Comparison of ENCODE assay signal across 17 cellular contexts in genomic region chr12:955923-956322, GRCh38. TPM values are rescaled to one million over a fixed set of nuclear protein-coding genes. Genes with fewer than 3 reads are reported as not detected.
A peak's percentile ranks its signal among the peaks of the same experiment; 100 is the strongest.
DNase-seq lines count a peak whose midpoint lies in the region; ATAC-seq, FAIRE-seq and TF ChIP-seq lines count a peak whose summit lies in the region.
"Had no signal": no experiment of that assay in that cellular context is flagged by ENCODE, and none has a peak within 500 bp of the region (broad histone marks: within the 10 kb centered on the region; RNA-seq: fewer than 3 reads in every experiment).

No MANE protein-coding gene starts in this region.

- in situ Hi-C loops in HepG2 (cut with HindIII; ENCODE audit: extremely low pct_ligation_motif_present, low pct_unique_long_range_greater_than_20kb): no loop called here

- H2AFZ ChIP-seq in HepG2 (ENCODE audit: low read length) (no peak overlapping the region), Loucy (ENCODE audit: low read length) (0 out of 2 replicates have a peak overlapping the region, but pooled peaks have one; percentile 22), MM.1S (ENCODE audit: low read length) (no peak overlapping the region)

- FAIRE-seq in HepG2 (lab: Jason Lieb, UNC): no peak
- FAIRE-seq: D721Med, GM12878 had no signal

- H3K27me3 ChIP-seq in HepG2 (ENCODE audit: control insufficient read depth in 1 of 2, insufficient read depth in 2 of 2, low read length in 2 of 2) (no peaks in the 10 kb centered on the region), right lobe of liver (no peaks in the 10 kb centered on the region), Loucy (ENCODE audit: insufficient read depth, low read length, poor library complexity, severe bottlenecking) (no peaks in the 10 kb centered on the region), MM.1S (replicated peaks; ENCODE audit: insufficient read depth, low read length) (no peaks in the 10 kb centered on the region)

- H3K4me1 ChIP-seq in HepG2 (ENCODE audit: insufficient read depth, low read length): peaks cover 16% of the 10 kb centered on the region
- no peaks in the 10 kb centered on the region for H3K4me1 ChIP-seq in right lobe of liver
- peaks cover 4% of the 10 kb centered on the region for H3K4me1 ChIP-seq in Loucy (ENCODE audit: insufficient read depth, low read length, poor library complexity, severe bottlenecking)
- H3K4me1 ChIP-seq in MM.1S (ENCODE audit: low read length): no peaks in the 10 kb centered on the region

- BruUV-seq in HepG2 (replicated peaks; lab: Mats Ljungman, UMichigan): no TSS peak

- H3K4me2 ChIP-seq in HepG2 (ENCODE audit: low read depth, low read length) (no peak overlapping the region), Loucy (ENCODE audit: low read depth, low read length, poor library complexity, severe bottlenecking) (no peak overlapping the region), MM.1S (ENCODE audit: low read depth, low read length) (no peak overlapping the region)

- POLR2A ChIA-PET in HepG2 (lab: Yijun Ruan, JAX) (no interaction called here), WTC11 (lab: Charles Lee) (no interaction called here)
- POLR2A ChIA-PET in activated CD4-positive, alpha-beta T cell treated with anti-CD3 and anti-CD28 coated beads for 36 hours (lab: Charles Lee): no interaction called here

- H3K36me3 Mint-ChIP-seq in WTC11: no peaks in the 10 kb centered on the region
- no peaks in the 10 kb centered on the region for H3K36me3 Mint-ChIP-seq in activated CD4-positive, alpha-beta T cell treated with anti-CD3 and anti-CD28 coated beads for 36 hours (ENCODE audit: low read depth)

- H3K9me2 ChIP-seq in Loucy (replicated peaks; ENCODE audit: low read depth, low read length): no peaks in the 10 kb centered on the region
- H3K9me2 ChIP-seq in MM.1S (replicated peaks; ENCODE audit: insufficient read depth, low read length): no peaks in the 10 kb centered on the region

- TF ChIP-seq EP300 in HepG2 (IDR thresholded peaks at IDR 0.05; ENCODE audit: low read depth in 2 of 2, low read length in 2 of 2) (no peak), HepG2 (CRISPR knock-in tag; IDR thresholded peaks at IDR 0.05; ENCODE audit: borderline replicate concordance) (no peak)

- no peaks in the 10 kb centered on the region for H3K9me3 ChIP-seq in HepG2 (ENCODE audit: low read length)
- H3K9me3 ChIP-seq in right lobe of liver: no peaks in the 10 kb centered on the region
- no peaks in the 10 kb centered on the region for H3K9me3 ChIP-seq in Loucy (ENCODE audit: insufficient read depth, low read depth, low read length)
- H3K9me3 ChIP-seq in MM.1S (replicated peaks; ENCODE audit: insufficient read depth, low read length): no peaks in the 10 kb centered on the region
- H3K9me3 ChIP-seq: Caco-2, HAP-1 had no signal

- DNase-seq in HepG2 (ENCODE audit: low spot score): no peak
- no peak for DNase-seq in right lobe of liver
- no peak for DNase-seq in WTC11 (ENCODE audit: low spot score)
- DNase-seq in MM.1S: no peak
- DNase-seq in activated CD4-positive, alpha-beta T cell treated with anti-CD3 and anti-CD28 coated beads for 36 hours: no peak
- no peak for DNase-seq in SW 1271 (lab: John Stamatoyannopoulos, UW)
- DNase-seq: Caco-2; CD4-positive, alpha-beta T cell; DMS153; DND-41; EL; KBM-7 had no signal

- H3F3A ChIP-seq in Loucy (ENCODE audit: low read depth) (no peaks in the 10 kb centered on the region), MM.1S (ENCODE audit: insufficient read depth, low read length) (no peaks in the 10 kb centered on the region)

- 88% methylated on average over 6 of the region's 7 CpGs for whole genome bisulfite sequencing in HepG2 (ENCODE audit: low lambda C conversion rate)
- 87% methylated on average over 5 of the region's 7 CpGs for WGBS in right lobe of liver (ENCODE audit: insufficient coverage, low coverage, low lambda C conversion rate, missing lambda C conversion rate)

- no peak overlapping the region for H3K27ac Mint-ChIP-seq in WTC11
- H3K27ac Mint-ChIP-seq in activated CD4-positive, alpha-beta T cell treated with anti-CD3 and anti-CD28 coated beads for 36 hours: no peak overlapping the region
- H3K27ac Mint-ChIP-seq: CD4-positive, alpha-beta T cell had no signal

- no peak overlapping the region for H3K4me3 ChIP-seq in HepG2 (replicated peaks in 1 of 3; ENCODE audit: insufficient read depth in 1 of 3, low read depth in 2 of 3, low read length in 3 of 3)
- H3K4me3 ChIP-seq in right lobe of liver: no peak overlapping the region
- no peak overlapping the region for H3K4me3 ChIP-seq in Loucy (ENCODE audit: low read length, poor library complexity, severe bottlenecking)
- H3K4me3 ChIP-seq in MM.1S (ENCODE audit: low read length): no peak overlapping the region
- H3K4me3 ChIP-seq: GM12878, HAP-1 had no signal

- H3K4me1 Mint-ChIP-seq in WTC11: peaks cover 14% of the 10 kb centered on the region; the same call in 1 of the 2 replicates
- peaks cover 6% of the 10 kb centered on the region for H3K4me1 Mint-ChIP-seq in activated CD4-positive, alpha-beta T cell treated with anti-CD3 and anti-CD28 coated beads for 36 hours

- no peak for TF ChIP-seq CTCF in HepG2 (CRISPR knock-in tag; IDR thresholded peaks at IDR 0.05)
- TF ChIP-seq CTCF in right lobe of liver (IDR thresholded peaks at IDR 0.05): no peak
- TF ChIP-seq CTCF in Loucy (conservative IDR thresholded peaks at IDR 0.05; ENCODE audit: low read length): no peak
- no peak for TF ChIP-seq CTCF in WTC11 (IDR thresholded peaks at IDR 0.05)
- TF ChIP-seq CTCF in MM.1S (IDR thresholded peaks at IDR 0.05; ENCODE audit: low read length): no peak

- H3K27ac ChIP-seq in HepG2 (ENCODE audit: extremely low read length, insufficient read depth, low read length) (no peak overlapping the region), right lobe of liver (no peak overlapping the region), MM.1S (ENCODE audit: low read length) (no peak overlapping the region)
- H3K27ac ChIP-seq: C4-2B had no signal

- H3K27me3 Mint-ChIP-seq in WTC11 (ENCODE audit: low read depth): no peaks in the 10 kb centered on the region
- no peaks in the 10 kb centered on the region for H3K27me3 Mint-ChIP-seq in activated CD4-positive, alpha-beta T cell treated with anti-CD3 and anti-CD28 coated beads for 36 hours
- H3K27me3 Mint-ChIP-seq: CD4-positive, alpha-beta T cell had no signal

- TF ChIP-seq RAD21 in HepG2 (CRISPR knock-in tag; IDR thresholded peaks at IDR 0.05): no peak

- no peaks in the 10 kb centered on the region; a peak in 1 of 5 replicates for H3K36me3 ChIP-seq in HepG2 (replicated peaks in 1 of 2; ENCODE audit: control insufficient read depth in 1 of 2, insufficient read depth in 2 of 2, low read length in 2 of 2)
- H3K36me3 ChIP-seq in right lobe of liver: no peaks in the 10 kb centered on the region
- H3K36me3 ChIP-seq in Loucy (ENCODE audit: insufficient read depth, low read length): no peaks in the 10 kb centered on the region
- no peaks in the 10 kb centered on the region for H3K36me3 ChIP-seq in MM.1S (replicated peaks; ENCODE audit: insufficient read depth, low read length)
- H3K36me3 ChIP-seq: HAP-1 had no signal

- ATAC-seq in HepG2 (no peak), right lobe of liver (no peak), WTC11 (no peak)
- ATAC-seq in activated CD4-positive, alpha-beta T cell treated with anti-CD3 and anti-CD28 coated beads for 36 hours: no peak
- ATAC-seq: GM12878 had no signal

- CTCF ChIA-PET in HepG2 (lab: Yijun Ruan, JAX; ENCODE audit: low intra/inter-chr PET ratio, low total read pairs) (no interaction called here), WTC11 (lab: Charles Lee) (no interaction called here)
- CTCF ChIA-PET in activated CD4-positive, alpha-beta T cell treated with anti-CD3 and anti-CD28 coated beads for 36 hours (lab: Charles Lee): interaction anchor here (0.7 to 1.2 kb wide), 2 partner anchors 10 to 524 kb away, joined by 3 read pairs; no protein-coding TSS in a partner anchor

- H4K20me1 ChIP-seq in HepG2 (ENCODE audit: insufficient read depth, low read length): no peaks in the 10 kb centered on the region
- no peaks in the 10 kb centered on the region for H4K20me1 ChIP-seq in Loucy (ENCODE audit: insufficient read depth, low read length, poor library complexity, severe bottlenecking)
- H4K20me1 ChIP-seq in MM.1S (ENCODE audit: insufficient read depth, low read length): no peaks in the 10 kb centered on the region

- H3K79me2 ChIP-seq in HepG2 (ENCODE audit: insufficient read depth, low read length) (no peaks in the 10 kb centered on the region), Loucy (ENCODE audit: insufficient read depth, low read length) (no peaks in the 10 kb centered on the region), MM.1S (ENCODE audit: low read length) (no peaks in the 10 kb centered on the region)

- no peaks in the 10 kb centered on the region; the same call in 1 of the 2 replicates for H3K9me3 Mint-ChIP-seq in WTC11
- H3K9me3 Mint-ChIP-seq in activated CD4-positive, alpha-beta T cell treated with anti-CD3 and anti-CD28 coated beads for 36 hours (ENCODE audit: low read depth): no peaks in the 10 kb centered on the region
- H3K9me3 Mint-ChIP-seq: CD4-positive, alpha-beta T cell had no signal

- TF ChIP-seq POLR2A in HepG2 (IDR thresholded peaks at IDR 0.05; ENCODE audit: insufficient read depth in 1 of 2, low read depth in 2 of 2, low read length in 2 of 2): no peak
- TF ChIP-seq POLR2A in right lobe of liver (IDR thresholded peaks at IDR 0.05): no peak

- no peak overlapping the region for H3K4me3 Mint-ChIP-seq in WTC11
- no peak overlapping the region for H3K4me3 Mint-ChIP-seq in activated CD4-positive, alpha-beta T cell treated with anti-CD3 and anti-CD28 coated beads for 36 hours
- H3K4me3 Mint-ChIP-seq: CD4-positive, alpha-beta T cell had no signal

- H3K9ac ChIP-seq in HepG2 (ENCODE audit: insufficient read depth, low read depth, low read length): no peak overlapping the region
- no peak overlapping the region for H3K9ac ChIP-seq in Loucy (ENCODE audit: low read depth, low read length, poor library complexity, severe bottlenecking)
- no peak overlapping the region for H3K9ac ChIP-seq in MM.1S (ENCODE audit: low read length)

- intact Hi-C loops in HepG2 (cut with micrococcal nuclease; ENCODE audit: unreplicated experiment) (no loop called here), right lobe of liver (cut with DNase I) (no loop called here)
- intact Hi-C loops in activated CD4-positive, alpha-beta T cell treated with anti-CD3 and anti-CD28 coated beads for 36 hours (cut with DNase I, micrococcal nuclease): no loop called here

RNA-seq across cellular contexts. Expression of gene RAD52, which starts 6.4 kb away (rescaled TPM):
- total RNA-seq in HepG2 (2016; rRNA removed; fragmentation: Illumina TruSeq; extraction: Trizol) (13.5 and 19.9 TPM in 2 replicates), right lobe of liver (10 to 100 TPM in 1 of 6 experiments, 1 to 10 TPM in 5; 5.6 to 10.5 (median 8.5) TPM), WTC11 (2021) (17.1 to 20.7 TPM (median 19.2 TPM) in 3 replicates)
- 5.1 and 5.9 TPM in 2 replicates for total RNA-seq in HepG2 (2016; cell fraction: cytosol; rRNA removed; fragmentation: Illumina TruSeq; extraction: Trizol; ENCODE audit: low read depth)
- 13.9 and 16.5 TPM in 2 replicates for total RNA-seq in HepG2 (2016; cell fraction: insoluble cytoplasmic fraction; rRNA removed; fragmentation: Illumina TruSeq; extraction: Trizol)
- 5.2 and 6.8 TPM in 2 replicates for total RNA-seq in HepG2 (2016; cell fraction: membrane; rRNA removed; fragmentation: Illumina TruSeq; extraction: Trizol)
- 21.3 and 29.5 TPM in 2 replicates for total RNA-seq in HepG2 (2016; cell fraction: nucleus; rRNA removed; fragmentation: Illumina TruSeq; extraction: Trizol)
- polyA plus RNA-seq in HepG2 (2011; rRNA removed): 13.2 and 14.3 TPM in 2 replicates
- polyA plus RNA-seq in HepG2 (2011; cell fraction: cytosol; rRNA removed): 7.3 and 7.4 TPM in 2 replicates
- polyA plus RNA-seq in HepG2 (2011; cell fraction: nucleus; rRNA removed): 48.1 and 50.8 TPM in 2 replicates
- polyA plus RNA-seq in HepG2 (2012): 9.3 and 10.2 TPM in 2 replicates
- polyA plus RNA-seq in HepG2 (2016; cell fraction: cytosol; fragmentation: Illumina TruSeq; extraction: Trizol; ENCODE audit: low read depth): 1.2 and 1.3 TPM in 2 replicates
- 8.1 and 8.7 TPM in 2 replicates for polyA plus RNA-seq in HepG2 (2016; cell fraction: insoluble cytoplasmic fraction; fragmentation: Illumina TruSeq; extraction: Trizol; ENCODE audit: low read depth)
- polyA plus RNA-seq in HepG2 (2016; cell fraction: membrane; fragmentation: Illumina TruSeq; extraction: Trizol; ENCODE audit: low read depth): 2.7 and 3.2 TPM in 2 replicates
- 56.7 and 60.3 TPM in 2 replicates for polyA plus RNA-seq in HepG2 (2016; cell fraction: nucleus; fragmentation: Illumina TruSeq; extraction: Trizol; ENCODE audit: insufficient read depth, low read depth)
- 26.0 and 29.8 TPM in 2 replicates for polyA minus RNA-seq in HepG2 (2011; rRNA and poly(A)+ RNA removed; ENCODE audit: low replicate concordance)
- polyA minus RNA-seq in HepG2 (2011; cell fraction: cytosol; rRNA and poly(A)+ RNA removed): 10.0 and 12.0 TPM in 2 replicates
- 33.7 and 37.0 TPM in 2 replicates for polyA minus RNA-seq in HepG2 (2011; cell fraction: nucleus; rRNA and poly(A)+ RNA removed)
- total RNA-seq in activated CD4-positive, alpha-beta T cell treated with anti-CD3 and anti-CD28 coated beads for 36 hours: 10 to 100 TPM; 16.0 to 17.4 TPM

RNA-seq across cellular contexts. Expression of gene ERC1, which starts 35.1 kb away (rescaled TPM):
- total RNA-seq in HepG2 (2016; rRNA removed; fragmentation: Illumina TruSeq; extraction: Trizol): 12.4 and 15.7 TPM in 2 replicates
- 67.4 and 70.8 TPM in 2 replicates for total RNA-seq in HepG2 (2016; cell fraction: cytosol; rRNA removed; fragmentation: Illumina TruSeq; extraction: Trizol; ENCODE audit: low read depth)
- 11.4 and 12.5 TPM in 2 replicates for total RNA-seq in HepG2 (2016; cell fraction: insoluble cytoplasmic fraction; rRNA removed; fragmentation: Illumina TruSeq; extraction: Trizol)
- 24.5 and 36.7 TPM in 2 replicates for total RNA-seq in HepG2 (2016; cell fraction: membrane; rRNA removed; fragmentation: Illumina TruSeq; extraction: Trizol)
- total RNA-seq in HepG2 (2016; cell fraction: nucleus; rRNA removed; fragmentation: Illumina TruSeq; extraction: Trizol): 32.3 and 40.1 TPM in 2 replicates
- polyA plus RNA-seq in HepG2 (2011; rRNA removed): 5.9 and 6.1 TPM in 2 replicates
- 4.2 and 9.0 TPM in 2 replicates for polyA plus RNA-seq in HepG2 (2011; cell fraction: cytosol; rRNA removed)
- 7.3 and 8.7 TPM in 2 replicates for polyA plus RNA-seq in HepG2 (2011; cell fraction: nucleus; rRNA removed)
- 6.7 and 6.9 TPM in 2 replicates for polyA plus RNA-seq in HepG2 (2012)
- 0.28 TPM in 2 replicates for polyA plus RNA-seq in HepG2 (2016; cell fraction: cytosol; fragmentation: Illumina TruSeq; extraction: Trizol; ENCODE audit: low read depth)
- polyA plus RNA-seq in HepG2 (2016; cell fraction: insoluble cytoplasmic fraction; fragmentation: Illumina TruSeq; extraction: Trizol; ENCODE audit: low read depth): 5.7 and 6.9 TPM in 2 replicates
- 0.73 and 0.94 TPM in 2 replicates for polyA plus RNA-seq in HepG2 (2016; cell fraction: membrane; fragmentation: Illumina TruSeq; extraction: Trizol; ENCODE audit: low read depth)
- polyA plus RNA-seq in HepG2 (2016; cell fraction: nucleus; fragmentation: Illumina TruSeq; extraction: Trizol; ENCODE audit: insufficient read depth, low read depth): 6.6 and 8.8 TPM in 2 replicates
- polyA minus RNA-seq in HepG2 (2011; rRNA and poly(A)+ RNA removed; ENCODE audit: low replicate concordance): 59.0 and 129 TPM in 2 replicates
- 11.0 and 12.8 TPM in 2 replicates for polyA minus RNA-seq in HepG2 (2011; cell fraction: cytosol; rRNA and poly(A)+ RNA removed)
- polyA minus RNA-seq in HepG2 (2011; cell fraction: nucleus; rRNA and poly(A)+ RNA removed): 61.9 and 68.1 TPM in 2 replicates
- total RNA-seq in right lobe of liver: 10 to 100 TPM; 24.8 to 30.8 (median 28.6) TPM
- total RNA-seq in WTC11 (2021): 42.2 to 51.8 TPM (median 47.5 TPM) in 3 replicates
- 10 to 100 TPM; 24.7 to 31.9 TPM for total RNA-seq in activated CD4-positive, alpha-beta T cell treated with anti-CD3 and anti-CD28 coated beads for 36 hours

Comparison
In these comparisons a context has a peak if more than half of its experiments do, and no peak if none do; other contexts are left out.
1. Of the 50 proteins assayed by ChIP-seq in both HepG2 and WTC11: peak only in HepG2: none; only in WTC11: USF2; in both: NFYB; in neither: 48.